1 cellular context compared by ENCODE assay signal in genomic region chr9:38208206-38208901, GRCh38.
TF ChIP-seq lines count a peak whose summit lies in the region.

No MANE protein-coding gene starts in this region.

TF ChIP-seq in K562, 482 proteins besides CTCF, POLR2A, EP300 and RAD21 (continued from another document and continues in another):
- peak; percentile 32; the same call in 1 of the 2 replicates for TF ChIP-seq MGA (IDR thresholded peaks at IDR 0.05)
- TF ChIP-seq USF2 (CRISPR knock-in tag; IDR thresholded peaks at IDR 0.05) = peak; percentile 36; the same call in 1 of the 2 replicates
- no peak for TF ChIP-seq TAF15 (IDR thresholded peaks at IDR 0.05; ENCODE audit: low read depth, low read length)
- TF ChIP-seq PCBP1 (IDR thresholded peaks at IDR 0.05; ENCODE audit: low read depth, low read length, poor library complexity, severe bottlenecking) = no peak
- peak; percentile 68 for TF ChIP-seq USF1 (CRISPR knock-in tag; IDR thresholded peaks at IDR 0.05)
- no peak for TF ChIP-seq TEAD4 (IDR thresholded peaks at IDR 0.05; ENCODE audit: low read length)
- no peak for TF ChIP-seq TEAD4 (CRISPR knock-in tag; IDR thresholded peaks at IDR 0.05; ENCODE audit: borderline replicate concordance)
- peak; percentile 56 for TF ChIP-seq L3MBTL2 (IDR thresholded peaks at IDR 0.05)
- 0 out of 4 replicates have a peak, but pooled peaks have one; percentile 13 to 15 for TF ChIP-seq NRF1 (conservative IDR thresholded peaks at IDR 0.05 in 1 of 2, IDR thresholded peaks at IDR 0.05 in 1 of 2)
- TF ChIP-seq MYNN (IDR thresholded peaks at IDR 0.05) = no peak
- TF ChIP-seq MYNN (CRISPR knock-in tag; IDR thresholded peaks at IDR 0.05) = no peak
- no peak for TF ChIP-seq ELK1 (CRISPR knock-in tag; IDR thresholded peaks at IDR 0.05)
- no peak for TF ChIP-seq POLR3G (IDR thresholded peaks at IDR 0.05; ENCODE audit: extremely low read depth, insufficient read length, insufficient replicate concordance)
- TF ChIP-seq RREB1 (CRISPR knock-in tag; IDR thresholded peaks at IDR 0.05) = no peak
- TF ChIP-seq CCNT2 (IDR thresholded peaks at IDR 0.05; ENCODE audit: borderline replicate concordance, extremely low read depth, insufficient read length, low read depth, low read length) = no peak
- no peak for TF ChIP-seq ZBTB9 (CRISPR knock-in tag; IDR thresholded peaks at IDR 0.05)
- TF ChIP-seq ZBTB8A (IDR thresholded peaks at IDR 0.05; ENCODE audit: partially characterized antibody) = no peak
- TF ChIP-seq MNT (conservative IDR thresholded peaks at IDR 0.05) = no peak
- TF ChIP-seq NFIC (IDR thresholded peaks at IDR 0.05) = no peak
- 0 out of 2 replicates have a peak, but pooled peaks have one; percentile 17 for TF ChIP-seq JUN (IDR thresholded peaks at IDR 0.05; ENCODE audit: borderline replicate concordance, low read depth, low read length)
- TF ChIP-seq JUN (CRISPR knock-in tag; IDR thresholded peaks at IDR 0.05; ENCODE audit: borderline replicate concordance) = no peak
- no peak for TF ChIP-seq ZFP91 (CRISPR knock-in tag; IDR thresholded peaks at IDR 0.05)
- no peak for TF ChIP-seq SMARCA4 (IDR thresholded peaks at IDR 0.05)
- no peak for TF ChIP-seq RBBP5 (IDR thresholded peaks at IDR 0.05; ENCODE audit: borderline replicate concordance, insufficient read depth, low read length, poor library complexity, severe bottlenecking)
- no peak for TF ChIP-seq ZNF143 (CRISPR knock-in tag; IDR thresholded peaks at IDR 0.05)
- no peak for TF ChIP-seq MCM2 (IDR thresholded peaks at IDR 0.05; ENCODE audit: low read depth)
- TF ChIP-seq CBFB (CRISPR knock-in tag; IDR thresholded peaks at IDR 0.05) = no peak
- no peak for TF ChIP-seq EHMT2 (IDR thresholded peaks at IDR 0.05)
